In genomic region chr22:39624501-39624821, GRCh38 we compare ENCODE assay signal across 22 cellular contexts. TPM values are rescaled to one million over a fixed set of nuclear protein-coding genes. Genes with fewer than 3 reads are reported as not detected.
"Had no signal": no experiment of that assay in that cellular context is flagged by ENCODE, and none has a peak within 500 bp of the region (broad histone marks: within the 10 kb centered on the region; RNA-seq: fewer than 3 reads in every experiment).

No MANE protein-coding gene starts in this region.

- H3K36me3 Mint-ChIP-seq: activated CD4-positive, alpha-beta memory T cell treated with anti-CD3 and anti-CD28 coated beads for 36 hours; activated naive CD4-positive, alpha-beta T cell treated with anti-CD3 and anti-CD28 coated beads, Interleukin-2, amount 10 ng/mL, durations not matched to agents 7 days and 5 days; naive B cell had no signal

- H3K4me3 Mint-ChIP-seq: activated CD4-positive, alpha-beta memory T cell treated with anti-CD3 and anti-CD28 coated beads for 36 hours; activated naive CD4-positive, alpha-beta T cell treated with anti-CD3 and anti-CD28 coated beads, Interleukin-2, amount 10 ng/mL, durations not matched to agents 7 days and 5 days; naive B cell; stimulated activated naive B cell treated with anti-CD40 and anti-IgM and Interleukin-4, amounts not matched to agents 10 μg/mL and 1 μg/mL and 100 μg/mL, for 72 hours had no signal

- H3K4me3 ChIP-seq: heart right ventricle, lower lobe of right lung, mucosa of descending colon, transverse colon had no signal

- DNase-seq: activated CD4-positive, alpha-beta memory T cell treated with anti-CD3 and anti-CD28 coated beads for 36 hours; activated CD4-positive, alpha-beta T cell treated with anti-CD3 and anti-CD28 coated beads for 48 hours; activated effector memory CD4-positive, alpha-beta T cell treated with anti-CD3 and anti-CD28 coated beads, Interleukin-2, amount 50 U/mL, for 16 hours; activated naive CD4-positive, alpha-beta T cell treated with anti-CD3 and anti-CD28 coated beads, Interleukin-2, amount 10 ng/mL, durations not matched to agents 7 days and 5 days; cerebellar nuclear complex; cortex of kidney; effector CD4-positive, alpha-beta T cell; heart right ventricle; left colon; lower lobe of right lung; mesendoderm; mucosa of descending colon; naive B cell; nucleus accumbens; stimulated activated CD4-positive, alpha-beta T cell treated with anti-CD3 and anti-CD28 coated beads, Interleukin-2, amount 100 ng/mL, for 48 hours; stimulated activated CD8-positive, alpha-beta memory T cell treated with anti-CD3 and anti-CD28 coated beads, Interleukin-4, amount 100 ng/mL, for 48 hours; stimulated activated naive B cell treated with anti-CD40 and anti-IgM and Interleukin-4, amounts not matched to agents 10 μg/mL and 1 μg/mL and 100 μg/mL, for 72 hours; T-helper 9 cell; transverse colon had no signal

- H3K4me1 ChIP-seq: heart right ventricle, lower lobe of right lung, transverse colon had no signal

- H3K27ac ChIP-seq: heart right ventricle, lower lobe of right lung, transverse colon had no signal

- FAIRE-seq: endometrium, keratinocyte had no signal

- H3K27ac Mint-ChIP-seq: activated CD4-positive, alpha-beta memory T cell treated with anti-CD3 and anti-CD28 coated beads for 36 hours; activated naive CD4-positive, alpha-beta T cell treated with anti-CD3 and anti-CD28 coated beads, Interleukin-2, amount 10 ng/mL, durations not matched to agents 7 days and 5 days; stimulated activated naive B cell treated with anti-CD40 and anti-IgM and Interleukin-4, amounts not matched to agents 10 μg/mL and 1 μg/mL and 100 μg/mL, for 72 hours had no signal

- H3K36me3 ChIP-seq: heart right ventricle, lower lobe of right lung, transverse colon had no signal

- ATAC-seq: left colon; lower lobe of right lung; mucosa of descending colon; sciatic nerve; stimulated activated naive B cell treated with anti-CD40 and anti-IgM and Interleukin-4, amounts not matched to agents 10 μg/mL and 1 μg/mL and 100 μg/mL, for 72 hours had no signal

- H3K9me3 ChIP-seq: heart right ventricle, lower lobe of right lung, mucosa of descending colon, transverse colon had no signal

- H3K9me3 Mint-ChIP-seq: activated CD4-positive, alpha-beta memory T cell treated with anti-CD3 and anti-CD28 coated beads for 36 hours; activated naive CD4-positive, alpha-beta T cell treated with anti-CD3 and anti-CD28 coated beads, Interleukin-2, amount 10 ng/mL, durations not matched to agents 7 days and 5 days; stimulated activated naive B cell treated with anti-CD40 and anti-IgM and Interleukin-4, amounts not matched to agents 10 μg/mL and 1 μg/mL and 100 μg/mL, for 72 hours had no signal

- H3K4me1 Mint-ChIP-seq: stimulated activated naive B cell treated with anti-CD40 and anti-IgM and Interleukin-4, amounts not matched to agents 10 μg/mL and 1 μg/mL and 100 μg/mL, for 72 hours had no signal

RNA-seq across cellular contexts. Expression of gene CACNA1I, which starts 53.9 kb away (rescaled TPM):
- polyA plus RNA-seq: keratinocyte had no signal
